12 cellular contexts compared by ENCODE assay signal in the genomic region with DNA sequence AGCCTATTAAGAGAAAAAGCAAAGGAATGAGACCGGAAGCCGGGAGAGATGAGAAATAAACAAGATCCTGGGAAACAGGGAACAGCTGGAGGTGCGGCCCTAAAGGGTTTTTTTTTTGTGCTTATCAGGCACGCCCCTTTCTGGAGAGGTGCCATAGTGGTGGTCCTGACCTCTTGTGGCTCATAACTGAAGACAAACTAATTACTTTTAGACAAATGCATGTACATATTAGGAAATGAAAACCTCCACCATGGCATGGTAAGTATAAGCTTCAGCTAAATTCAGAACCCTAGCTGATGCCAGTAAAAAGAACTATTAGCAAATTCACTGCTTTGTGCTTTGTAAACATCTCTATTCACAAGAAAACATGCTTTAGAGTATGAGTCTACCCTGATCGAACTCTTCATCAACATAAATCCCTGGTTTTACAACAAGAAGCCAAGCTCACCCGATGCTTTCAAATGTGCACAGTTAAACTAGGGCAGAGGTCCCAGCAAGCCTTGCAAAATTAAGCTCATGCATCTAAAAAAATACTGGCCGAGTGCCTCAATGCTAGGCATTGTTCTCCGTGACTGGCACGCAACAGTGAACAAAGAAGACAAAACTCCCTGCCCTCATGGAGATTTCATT.
DNase-seq lines count a peak whose midpoint lies in the region; ATAC-seq and TF ChIP-seq lines count a peak whose summit lies in the region.
"Had no signal": no experiment of that assay in that cellular context is flagged by ENCODE, and none has a peak within 500 bp of the region (broad histone marks: within the 10 kb centered on the region; RNA-seq: fewer than 3 reads in every experiment).

No MANE protein-coding gene starts in this region.

- H3K4me1 Mint-ChIP-seq in activated CD4-positive, alpha-beta T cell treated with anti-CD3 and anti-CD28 coated beads for 36 hours, result peaks cover 51% of the 10 kb centered on the region
- peaks cover 33% of the 10 kb centered on the region for H3K4me1 Mint-ChIP-seq in stimulated activated memory B cell treated with anti-CD40 and anti-IgM and Interleukin-4, amounts not matched to agents 10 μg/mL and 1 μg/mL and 100 μg/mL, for 72 hours

- 0 out of 2 replicates have a peak, but pooled peaks cover 3% of the 10 kb centered on the region for H3K36me3 ChIP-seq in PC-3 (ENCODE audit: low read depth, low read length)

- no peak for ATAC-seq in activated CD4-positive, alpha-beta T cell treated with anti-CD3 and anti-CD28 coated beads for 36 hours
- ATAC-seq in PC-3, result no peak
- no peak for ATAC-seq in stimulated activated memory B cell treated with anti-CD40 and anti-IgM and Interleukin-4, amounts not matched to agents 10 μg/mL and 1 μg/mL and 100 μg/mL, for 72 hours
- no peak for ATAC-seq in GM19328 (IDR thresholded peaks at IDR 0.05; ENCODE audit: unreplicated experiment)
- ATAC-seq: activated CD8-positive, alpha-beta T cell treated with anti-CD3 and anti-CD28 coated beads, Interleukin-2, amount 10 ng/mL, durations not matched to agents 7 days and 5 days had no signal

- BruUV-seq in PC-3 (replicated peaks; lab: Mats Ljungman, UMichigan), result no TSS peak

- peak overlapping the region; percentile 59 for H3K9ac ChIP-seq in PC-3 (ENCODE audit: low read length)

- H3K4me2 ChIP-seq in PC-3 (ENCODE audit: low read length), result peak overlapping the region; percentile 76

- peaks cover 7% of the 10 kb centered on the region for H3K36me3 Mint-ChIP-seq in activated CD4-positive, alpha-beta T cell treated with anti-CD3 and anti-CD28 coated beads for 36 hours (ENCODE audit: low read depth)
- peaks cover 9% of the 10 kb centered on the region for H3K36me3 Mint-ChIP-seq in stimulated activated memory B cell treated with anti-CD40 and anti-IgM and Interleukin-4, amounts not matched to agents 10 μg/mL and 1 μg/mL and 100 μg/mL, for 72 hours

- H3K4me1 ChIP-seq in PC-3 (ENCODE audit: insufficient read depth, low read length), result peaks cover 62% of the 10 kb centered on the region

- H3K4me3 ChIP-seq in PC-3 (ENCODE audit: low read length), result no peak overlapping the region

- no peaks in the 10 kb centered on the region for H3K27me3 ChIP-seq in PC-3 (ENCODE audit: low read length)

- no peaks in the 10 kb centered on the region for H4K20me1 ChIP-seq in PC-3 (ENCODE audit: low read length)

- no peaks in the 10 kb centered on the region for H3K9me3 ChIP-seq in PC-3 (ENCODE audit: low read length)

- H3K4me3 Mint-ChIP-seq in activated CD4-positive, alpha-beta T cell treated with anti-CD3 and anti-CD28 coated beads for 36 hours, result no peak overlapping the region
- H3K4me3 Mint-ChIP-seq in stimulated activated memory B cell treated with anti-CD40 and anti-IgM and Interleukin-4, amounts not matched to agents 10 μg/mL and 1 μg/mL and 100 μg/mL, for 72 hours, result no peak overlapping the region
- H3K4me3 Mint-ChIP-seq: activated CD8-positive, alpha-beta T cell treated with anti-CD3 and anti-CD28 coated beads, Interleukin-2, amount 10 ng/mL, durations not matched to agents 7 days and 5 days; nephron progenitor cell had no signal

- TF ChIP-seq CTCF in PC-3 (conservative IDR thresholded peaks at IDR 0.05; ENCODE audit: low read depth, low read length), result no peak

- H3K27me3 Mint-ChIP-seq in activated CD4-positive, alpha-beta T cell treated with anti-CD3 and anti-CD28 coated beads for 36 hours, result no peaks in the 10 kb centered on the region
- H3K27me3 Mint-ChIP-seq in stimulated activated memory B cell treated with anti-CD40 and anti-IgM and Interleukin-4, amounts not matched to agents 10 μg/mL and 1 μg/mL and 100 μg/mL, for 72 hours, result no peaks in the 10 kb centered on the region

- no peaks in the 10 kb centered on the region for H3K9me2 ChIP-seq in PC-3 (replicated peaks; ENCODE audit: low read length)

- H3K79me2 ChIP-seq in PC-3 (ENCODE audit: low read length), result peaks cover 46% of the 10 kb centered on the region

- POLR2A ChIA-PET in activated CD4-positive, alpha-beta T cell treated with anti-CD3 and anti-CD28 coated beads for 36 hours (lab: Charles Lee), result no interaction called here
- POLR2A ChIA-PET in PC-3 (lab: Charles Lee; ENCODE audit: unreplicated experiment), result interaction anchor here (0.6 kb wide), 1 partner anchor 93 kb away, joined by 3 read pairs; no protein-coding TSS in a partner anchor

- H3F3A ChIP-seq in PC-3 (ENCODE audit: low read length, unreplicated experiment), result peaks cover 15% of the 10 kb centered on the region

- intact Hi-C loops in activated CD4-positive, alpha-beta T cell treated with anti-CD3 and anti-CD28 coated beads for 36 hours (cut with DNase I, micrococcal nuclease), result loop anchor here in 1 of 2 experiments (5.0 kb wide), 1 partner anchor 138 kb away; a partner anchor contains a TSS
- intact Hi-C loops in PC-3 (cut with micrococcal nuclease), result no loop called here

- CTCF ChIA-PET in activated CD4-positive, alpha-beta T cell treated with anti-CD3 and anti-CD28 coated beads for 36 hours (lab: Charles Lee), result interaction anchor here (0.8 to 1.4 kb wide), 2 partner anchors 15 to 97 kb away, joined by 3 to 6 read pairs; no protein-coding TSS in a partner anchor
- CTCF ChIA-PET in PC-3 (lab: Charles Lee), result no interaction called here

- no peaks in the 10 kb centered on the region for H3K9me3 Mint-ChIP-seq in activated CD4-positive, alpha-beta T cell treated with anti-CD3 and anti-CD28 coated beads for 36 hours (ENCODE audit: low read depth)
- H3K9me3 Mint-ChIP-seq in stimulated activated memory B cell treated with anti-CD40 and anti-IgM and Interleukin-4, amounts not matched to agents 10 μg/mL and 1 μg/mL and 100 μg/mL, for 72 hours, result no peaks in the 10 kb centered on the region
- H3K9me3 Mint-ChIP-seq: nephron progenitor cell had no signal

- H3K27ac Mint-ChIP-seq in activated CD4-positive, alpha-beta T cell treated with anti-CD3 and anti-CD28 coated beads for 36 hours, result peak overlapping the region; percentile 63
- peak overlapping the region; percentile 2 for H3K27ac Mint-ChIP-seq in stimulated activated memory B cell treated with anti-CD40 and anti-IgM and Interleukin-4, amounts not matched to agents 10 μg/mL and 1 μg/mL and 100 μg/mL, for 72 hours
- H3K27ac Mint-ChIP-seq: activated CD8-positive, alpha-beta T cell treated with anti-CD3 and anti-CD28 coated beads, Interleukin-2, amount 10 ng/mL, durations not matched to agents 7 days and 5 days; nephron progenitor cell had no signal

- no peak for DNase-seq in activated CD4-positive, alpha-beta T cell treated with anti-CD3 and anti-CD28 coated beads for 36 hours
- no peak for DNase-seq in activated CD4-positive, alpha-beta T cell treated with anti-CD3 and anti-CD28 coated beads, Interleukin-2, amount 50 U/mL, for 48 hours
- DNase-seq in PC-3, result peak; percentile 32
- DNase-seq in fibroblast of peridontal ligament (ENCODE audit: extremely low read depth), result peak; percentile 74
- no peak for DNase-seq in CD1c-positive myeloid dendritic cell (ENCODE audit: extremely low spot score)
- no peak for DNase-seq in AG08395 (ENCODE audit: low spot score)
- DNase-seq: ACHN; activated CD8-positive, alpha-beta T cell treated with anti-CD3 and anti-CD28 coated beads, Interleukin-2, amount 10 ng/mL, durations not matched to agents 7 days and 5 days; nephron progenitor cell; stimulated activated CD4-positive, alpha-beta T cell treated with anti-CD3 and anti-CD28 coated beads, Interleukin-4, amount 100 ng/mL, for 24 hours had no signal

- H3K27ac ChIP-seq in PC-3 (ENCODE audit: low read length), result peak overlapping the region; percentile 99

- no peak overlapping the region for H2AFZ ChIP-seq in PC-3 (ENCODE audit: low read length)

Comparison
In these comparisons a context has a peak if more than half of its experiments do, and no peak if none do; other contexts are left out.
1. DNase-seq: peak in PC-3 (single experiment) and fibroblast of peridontal ligament (single experiment); none in activated CD4-positive, alpha-beta T cell treated with anti-CD3 and anti-CD28 coated beads for 36 hours (single experiment), activated CD4-positive, alpha-beta T cell treated with anti-CD3 and anti-CD28 coated beads, Interleukin-2, amount 50 U/mL, for 48 hours (0 of 2), CD1c-positive myeloid dendritic cell (single experiment) and AG08395 (single experiment).